18 cellular contexts compared by ENCODE assay signal in the genomic region with DNA sequence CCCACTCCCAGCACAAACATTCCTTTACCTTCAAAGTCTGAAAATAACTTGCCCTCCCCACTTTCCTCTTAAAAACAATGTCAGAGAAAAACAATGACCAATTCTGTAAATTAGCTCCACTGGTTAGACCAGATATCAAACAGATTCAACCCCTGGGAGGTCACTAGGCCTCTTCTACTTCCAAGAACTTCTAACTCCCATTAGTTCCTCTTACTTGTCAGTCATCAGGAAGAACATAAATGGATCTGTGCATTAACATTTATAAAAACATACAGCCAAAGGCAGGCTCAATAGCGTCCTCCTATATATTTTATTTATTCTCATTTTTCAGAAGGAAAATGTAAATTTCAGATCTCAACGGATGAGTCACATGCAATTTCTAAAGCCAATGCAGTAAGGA.
"Had no signal": no experiment of that assay in that cellular context is flagged by ENCODE, and none has a peak within 500 bp of the region (broad histone marks: within the 10 kb centered on the region; RNA-seq: fewer than 3 reads in every experiment).

No MANE protein-coding gene starts in this region.

- H3K27ac Mint-ChIP-seq: activated B cell treated with CpG ODN at 0.5 μM for 24 hours; activated CD8-positive, alpha-beta T cell treated with anti-CD3 and anti-CD28 coated beads for 36 hours; dendritic cell treated with granulocyte-macrophage colony-stimulating factor and Interleukin-4, amounts not matched to agents 40 ng/mL and 50 ng/mL, for 4 days; immature natural killer cell; nephron progenitor cell; progenitor cell of endocrine pancreas; stimulated activated naive CD8-positive, alpha-beta T cell treated with anti-CD3 and anti-CD28 coated beads, Interleukin-15, Interleukin-2, amounts not matched to agents 100 ng/mL and 50 ng/mL, for 24 hours had no signal

- DNase-seq: activated B cell treated with CpG ODN at 0.5 μM for 24 hours; activated CD4-positive, alpha-beta T cell treated with anti-CD3 and anti-CD28 coated beads for 48 hours; activated CD8-positive, alpha-beta T cell treated with anti-CD3 and anti-CD28 coated beads for 36 hours; activated effector memory CD4-positive, alpha-beta T cell treated with Interleukin-2 at 50 U/mL for 16 hours; activated naive CD4-positive, alpha-beta T cell treated with anti-CD3 and anti-CD28 coated beads, Interleukin-2, amount 50 U/mL, for 16 hours; activated T-cell treated with anti-CD3 and anti-CD28 coated beads, Interleukin-2, amount 50 U/mL, for 4 hours; effector CD8-positive, alpha-beta T cell; foreskin keratinocyte; head of caudate nucleus; immature natural killer cell; kidney glomerular epithelial cell; nephron progenitor cell; occipital lobe; trophoblast cell had no signal

- H3K36me3 ChIP-seq: SJSA1 had no signal

- H3K27me3 Mint-ChIP-seq: activated B cell treated with CpG ODN at 0.5 μM for 24 hours had no signal

- H3K4me3 Mint-ChIP-seq: activated B cell treated with CpG ODN at 0.5 μM for 24 hours; activated CD8-positive, alpha-beta T cell treated with anti-CD3 and anti-CD28 coated beads for 36 hours; activated T-cell treated with anti-CD3 and anti-CD28 coated beads, Interleukin-2, amount 50 U/mL, for 4 hours; dendritic cell treated with granulocyte-macrophage colony-stimulating factor and Interleukin-4, amounts not matched to agents 40 ng/mL and 50 ng/mL, for 4 days; stimulated activated naive CD8-positive, alpha-beta T cell treated with anti-CD3 and anti-CD28 coated beads, Interleukin-15, Interleukin-2, amounts not matched to agents 100 ng/mL and 50 ng/mL, for 24 hours had no signal

- H3K9me3 Mint-ChIP-seq: activated B cell treated with CpG ODN at 0.5 μM for 24 hours; activated CD8-positive, alpha-beta T cell treated with anti-CD3 and anti-CD28 coated beads for 36 hours; activated T-cell treated with anti-CD3 and anti-CD28 coated beads, Interleukin-2, amount 50 U/mL, for 4 hours; dendritic cell treated with granulocyte-macrophage colony-stimulating factor and Interleukin-4, amounts not matched to agents 40 ng/mL and 50 ng/mL, for 4 days; immature natural killer cell; nephron progenitor cell; stimulated activated naive CD8-positive, alpha-beta T cell treated with anti-CD3 and anti-CD28 coated beads, Interleukin-15, Interleukin-2, amounts not matched to agents 100 ng/mL and 50 ng/mL, for 24 hours had no signal

- H3K27ac ChIP-seq: foreskin keratinocyte, SJSA1 had no signal

- ATAC-seq: activated CD8-positive, alpha-beta T cell treated with anti-CD3 and anti-CD28 coated beads for 36 hours; activated T-cell treated with anti-CD3 and anti-CD28 coated beads, Interleukin-2, amount 50 U/mL, for 4 hours; foreskin keratinocyte had no signal

- H3K36me3 Mint-ChIP-seq: immature natural killer cell had no signal

- H3K4me3 ChIP-seq: SJSA1 had no signal

- H3K9me3 ChIP-seq: SJSA1 had no signal
